In the genomic region with DNA sequence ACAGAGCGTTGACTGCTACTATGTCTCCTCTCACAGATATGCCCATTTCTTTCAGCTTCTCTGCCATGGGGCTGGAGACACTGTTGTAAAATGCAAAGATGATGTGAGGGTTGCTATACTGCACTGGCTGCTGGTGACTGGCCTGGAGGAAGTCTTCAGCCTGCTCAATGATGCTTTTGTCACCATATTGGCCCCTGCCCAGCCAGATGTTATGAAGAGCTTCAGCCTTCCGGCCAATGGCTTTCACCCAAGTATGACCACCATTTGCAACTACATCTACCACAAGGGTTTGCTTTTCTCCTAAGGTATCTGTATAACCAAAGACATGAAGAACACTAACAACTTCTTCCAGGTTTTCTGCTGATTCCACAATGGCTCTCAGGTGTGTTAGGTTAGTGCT, we compare ENCODE assay signal across 12 cellular contexts. TPM values are rescaled to one million over a fixed set of nuclear protein-coding genes. Genes with fewer than 3 reads are reported as not detected.
DNase-seq lines count a peak whose midpoint lies in the region; ATAC-seq and TF ChIP-seq lines count a peak whose summit lies in the region.
"Had no signal": no experiment of that assay in that cellular context is flagged by ENCODE, and none has a peak within 500 bp of the region (broad histone marks: within the 10 kb centered on the region; RNA-seq: fewer than 3 reads in every experiment).

No MANE protein-coding gene starts in this region.

- H3K4me2 ChIP-seq in DND-41 (ENCODE audit: insufficient read depth, low read length) = peak overlapping the region; percentile 88; the same call in 1 of the 2 replicates
- H3K4me2 ChIP-seq in OCI-LY1 (ENCODE audit: low read length) = 0 out of 2 replicates have a peak overlapping the region, but pooled peaks have one; percentile 87

- H3K9me2 ChIP-seq in OCI-LY1 (ENCODE audit: low read depth, low read length) = no peaks in the 10 kb centered on the region

- peaks cover 8% of the 10 kb centered on the region; the same call in 1 of the 2 replicates for H3K36me3 ChIP-seq in DND-41 (ENCODE audit: insufficient read depth, low read length)
- H3K36me3 ChIP-seq in OCI-LY1 (ENCODE audit: insufficient read depth, low read length) = peaks cover 16% of the 10 kb centered on the region
- H3K36me3 ChIP-seq in endocrine pancreas (ENCODE audit: control insufficient read depth, insufficient read depth, low read length) = no peaks in the 10 kb centered on the region
- peaks cover 8% of the 10 kb centered on the region for H3K36me3 ChIP-seq in neuron (ENCODE audit: insufficient read depth, low read length)
- peaks cover 0 to under 1% (median 0%) of the 10 kb centered on the region in 3 donors for H3K36me3 ChIP-seq in esophagus squamous epithelium

- TF ChIP-seq CTCF in DND-41 (IDR thresholded peaks at IDR 0.05; ENCODE audit: borderline replicate concordance, extremely low read depth, low read length, poor library complexity, severe bottlenecking) = no peak
- TF ChIP-seq CTCF in OCI-LY1 (IDR thresholded peaks at IDR 0.05; ENCODE audit: low read length) = no peak
- no peak for TF ChIP-seq CTCF in omental fat pad (IDR thresholded peaks at IDR 0.05)
- no peak for TF ChIP-seq CTCF in esophagus squamous epithelium (IDR thresholded peaks at IDR 0.05)

- no peak for DNase-seq in DND-41
- no peak for DNase-seq in stimulated activated CD4-positive, alpha-beta T cell treated with anti-CD3 and anti-CD28 coated beads, Interleukin-12 subunit alpha, Interleukin-12 subunit beta, amount 100 ng/mL, for 4 hours
- no peak for DNase-seq in omental fat pad (ENCODE audit: low spot score)
- no peak for DNase-seq in esophagus squamous epithelium (lab: John Stamatoyannopoulos, UW)
- DNase-seq: aorta, DMS153, NCI-H1417, NCI-H82 had no signal

- H3K9ac ChIP-seq in DND-41 (ENCODE audit: low read depth, low read length) = no peak overlapping the region
- no peak overlapping the region for H3K9ac ChIP-seq in OCI-LY1 (ENCODE audit: low read length)
- no peak overlapping the region for H3K9ac ChIP-seq in endocrine pancreas (ENCODE audit: control insufficient read depth, insufficient read depth, low read length)

- intact Hi-C loops in esophagus squamous epithelium (cut with DNase I) = no loop called here

- H3K79me2 ChIP-seq in DND-41 (ENCODE audit: insufficient read depth, low read length) (peaks cover 12% of the 10 kb centered on the region), OCI-LY1 (ENCODE audit: insufficient read depth, low read length) (no peaks in the 10 kb centered on the region)

- ATAC-seq in DND-41 (ENCODE audit: insufficient read depth, low read depth) (no peak), omental fat pad (ENCODE audit: low FRiP score) (no peak), GM18870 (IDR thresholded peaks at IDR 0.05; ENCODE audit: unreplicated experiment) (no peak)

- H4K20me1 ChIP-seq in DND-41 (ENCODE audit: insufficient read depth, low read length) (no peaks in the 10 kb centered on the region), OCI-LY1 (ENCODE audit: insufficient read depth, low read length) (no peaks in the 10 kb centered on the region)

- H2AFZ ChIP-seq in DND-41 (ENCODE audit: low read depth, low read length) = no peak overlapping the region
- no peak overlapping the region for H2AFZ ChIP-seq in OCI-LY1 (ENCODE audit: low read length)
- no peak overlapping the region for H2AFZ ChIP-seq in neuron (ENCODE audit: low read depth, low read length)

- WGBS in esophagus squamous epithelium, 2 donors = 93 to 100% methylated on average over 2 of the region's 2 CpGs

- peaks cover 41% of the 10 kb centered on the region for H3K4me1 ChIP-seq in DND-41 (ENCODE audit: insufficient read depth, low read length)
- peaks cover 17% of the 10 kb centered on the region for H3K4me1 ChIP-seq in OCI-LY1 (ENCODE audit: insufficient read depth, low read length, severe bottlenecking)
- peaks cover 10% of the 10 kb centered on the region for H3K4me1 ChIP-seq in endocrine pancreas (ENCODE audit: control insufficient read depth, insufficient read depth, low read length)
- H3K4me1 ChIP-seq in neuron (ENCODE audit: insufficient read depth, low read length) = peaks cover 13% of the 10 kb centered on the region
- peaks cover 4 to 32% (median 11%) of the 10 kb centered on the region in 3 donors for H3K4me1 ChIP-seq in esophagus squamous epithelium

- peaks cover 12% of the 10 kb centered on the region; the same call in 1 of the 2 replicates for H3F3A ChIP-seq in OCI-LY1 (ENCODE audit: insufficient read depth, low read length)

- H3K27ac ChIP-seq in DND-41 (ENCODE audit: low read length) = no peak overlapping the region
- no peak overlapping the region for H3K27ac ChIP-seq in OCI-LY1 (ENCODE audit: low read depth, low read length, poor library complexity, severe bottlenecking)
- H3K27ac ChIP-seq in esophagus squamous epithelium = no peak overlapping the region

- no peaks in the 10 kb centered on the region for H3K9me3 ChIP-seq in DND-41 (ENCODE audit: insufficient read depth, low read length, severe bottlenecking)
- no peaks in the 10 kb centered on the region for H3K9me3 ChIP-seq in OCI-LY1 (ENCODE audit: low read length)
- H3K9me3 ChIP-seq in endocrine pancreas (ENCODE audit: control insufficient read depth, low read length) = no peaks in the 10 kb centered on the region
- H3K9me3 ChIP-seq in neuron (ENCODE audit: low read length) = no peaks in the 10 kb centered on the region
- no peaks in the 10 kb centered on the region for H3K9me3 ChIP-seq in esophagus squamous epithelium

- no peak for TF ChIP-seq POLR2A in esophagus squamous epithelium (IDR thresholded peaks at IDR 0.05)

- H3K4me3 ChIP-seq in DND-41 (ENCODE audit: low read depth in 1 of 2, low read length in 2 of 2) (no peak overlapping the region; a peak in 1 of 4 replicates), OCI-LY1 (ENCODE audit: low read depth, low read length, poor library complexity, severe bottlenecking) (no peak overlapping the region), endocrine pancreas (ENCODE audit: control insufficient read depth, insufficient read depth, low read length) (peak overlapping the region; percentile 85), neuron (ENCODE audit: low read length) (peak overlapping the region; percentile 89), esophagus squamous epithelium (no peak overlapping the region)

- H3K27me3 ChIP-seq in DND-41 (ENCODE audit: insufficient read depth, low read length, poor library complexity) = no peaks in the 10 kb centered on the region
- no peaks in the 10 kb centered on the region for H3K27me3 ChIP-seq in OCI-LY1 (ENCODE audit: insufficient read depth, low read length)
- H3K27me3 ChIP-seq in endocrine pancreas (ENCODE audit: control insufficient read depth, insufficient read depth, low read length) = no peaks in the 10 kb centered on the region
- H3K27me3 ChIP-seq in neuron (ENCODE audit: insufficient read depth, low read length) = no peaks in the 10 kb centered on the region
- H3K27me3 ChIP-seq in esophagus squamous epithelium = no peaks in the 10 kb centered on the region

RNA-seq across cellular contexts. Expression of a gene that starts 1.6 kb away (rescaled TPM):
- total RNA-seq in omental fat pad (10 to 100 TPM in 2 of 4 donors, 1 to 10 TPM in 2; 4.2 to 13.7 (median 10.0) TPM), esophagus squamous epithelium (1 to 10 TPM; 4.8 to 8.9 (median 7.0) TPM)

RNA-seq across cellular contexts. Expression of a gene that starts 21.7 kb away (rescaled TPM):
- total RNA-seq in omental fat pad (10 to 100 TPM; 55.3 to 76.1 (median 68.9) TPM), esophagus squamous epithelium (100 to 1,000 TPM in 1 of 4 donors, 10 to 100 TPM in 3; 33.1 to 123 (median 81.4) TPM)

RNA-seq across cellular contexts. Expression of a gene that starts 21.9 kb away (rescaled TPM):
- total RNA-seq in omental fat pad (100 to 1,000 TPM in 1 of 4 donors, 10 to 100 TPM in 3; 57.6 to 131 (median 73.4) TPM), esophagus squamous epithelium (10 to 100 TPM; 48.9 to 61.4 (median 55.8) TPM)

Comparison
In these comparisons a context has a peak if more than half of its experiments do, and no peak if none do; other contexts are left out.
1. H3K4me3 ChIP-seq: peak in endocrine pancreas (single experiment) and neuron (single experiment); none in DND-41 (0 of 2), OCI-LY1 (single experiment) and esophagus squamous epithelium (0 of 4).